In the genomic region with DNA sequence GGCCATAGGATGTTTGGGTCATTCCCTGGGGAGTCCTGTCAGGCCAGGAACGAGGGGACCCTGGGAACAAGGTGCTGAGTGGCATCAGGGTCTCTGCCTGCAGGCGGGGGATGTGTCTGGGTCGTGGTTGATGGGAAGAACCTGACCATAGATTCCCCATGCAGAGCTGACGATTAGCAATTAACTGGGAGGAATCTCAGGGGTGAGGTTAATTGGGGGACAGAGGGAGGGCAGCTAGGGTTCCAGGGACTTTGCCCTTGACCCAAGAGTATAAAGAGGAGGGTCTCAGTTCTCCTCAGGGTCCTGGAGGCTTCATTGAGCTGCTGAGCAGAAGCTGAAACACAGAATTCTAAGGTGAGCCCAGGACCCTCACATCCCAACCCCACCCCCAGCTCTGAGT, we compare ENCODE assay signal across 22 cellular contexts. TPM values are rescaled to one million over a fixed set of nuclear protein-coding genes. Genes with fewer than 3 reads are reported as not detected.
DNase-seq lines count a peak whose midpoint lies in the region; ATAC-seq and TF ChIP-seq lines count a peak whose summit lies in the region.
"Had no signal": no experiment of that assay in that cellular context is flagged by ENCODE, and none has a peak within 500 bp of the region (broad histone marks: within the 10 kb centered on the region; RNA-seq: fewer than 3 reads in every experiment).

A gene with protein sequence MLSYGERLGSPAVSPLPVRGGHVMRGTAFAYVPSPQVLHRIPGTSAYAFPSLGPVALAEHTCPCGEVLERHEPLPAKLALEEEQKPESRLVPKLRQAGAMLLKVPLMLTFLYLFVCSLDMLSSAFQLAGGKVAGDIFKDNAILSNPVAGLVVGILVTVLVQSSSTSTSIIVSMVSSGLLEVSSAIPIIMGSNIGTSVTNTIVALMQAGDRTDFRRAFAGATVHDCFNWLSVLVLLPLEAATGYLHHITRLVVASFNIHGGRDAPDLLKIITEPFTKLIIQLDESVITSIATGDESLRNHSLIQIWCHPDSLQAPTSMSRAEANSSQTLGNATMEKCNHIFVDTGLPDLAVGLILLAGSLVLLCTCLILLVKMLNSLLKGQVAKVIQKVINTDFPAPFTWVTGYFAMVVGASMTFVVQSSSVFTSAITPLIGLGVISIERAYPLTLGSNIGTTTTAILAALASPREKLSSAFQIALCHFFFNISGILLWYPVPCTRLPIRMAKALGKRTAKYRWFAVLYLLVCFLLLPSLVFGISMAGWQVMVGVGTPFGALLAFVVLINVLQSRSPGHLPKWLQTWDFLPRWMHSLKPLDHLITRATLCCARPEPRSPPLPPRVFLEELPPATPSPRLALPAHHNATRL (plus strand): TSS at position 301 of the 400 bp plus-strand sequence. CDS start 1,308 bp downstream, outside the sequence.

- H3K9me3 Mint-ChIP-seq in activated naive CD8-positive, alpha-beta T cell (ENCODE audit: low read depth) = no peaks in the 10 kb centered on the region
- no peaks in the 10 kb centered on the region for H3K9me3 Mint-ChIP-seq in activated naive CD8-positive, alpha-beta T cell treated with anti-CD3 and anti-CD28 coated beads for 36 hours
- H3K9me3 Mint-ChIP-seq in naive thymus-derived CD8-positive, alpha-beta T cell = no peaks in the 10 kb centered on the region
- H3K9me3 Mint-ChIP-seq: HFFc6 had no signal

- no peaks in the 10 kb centered on the region for H3K9me3 ChIP-seq in BLaER1 treated with 17β-estradiol and CSF1 and Interleukin-3, amounts not matched to agents 10 nM and 100 nM (replicated peaks in 1 of 11)
- H3K9me3 ChIP-seq in T-helper 17 cell (ENCODE audit: control insufficient read depth, low read length, poor library complexity, severe bottlenecking) (no peaks in the 10 kb centered on the region), ascending aorta (no peaks in the 10 kb centered on the region), WERI-Rb-1 (ENCODE audit: severe bottlenecking) (no peaks in the 10 kb centered on the region)
- H3K9me3 ChIP-seq: Caco-2 had no signal

- intact Hi-C loops in ascending aorta (cut with DNase I) = no loop called here

- H3K36me3 Mint-ChIP-seq in activated naive CD8-positive, alpha-beta T cell = no peaks in the 10 kb centered on the region
- no peaks in the 10 kb centered on the region for H3K36me3 Mint-ChIP-seq in activated naive CD8-positive, alpha-beta T cell treated with anti-CD3 and anti-CD28 coated beads for 36 hours
- no peaks in the 10 kb centered on the region for H3K36me3 Mint-ChIP-seq in T-helper 17 cell (ENCODE audit: low read depth)
- H3K36me3 Mint-ChIP-seq in naive thymus-derived CD8-positive, alpha-beta T cell = no peaks in the 10 kb centered on the region

- peaks cover 0 to 4% (median 0%) of the 10 kb centered on the region in 11 experiments; a peak in 2 of 22 replicates for H4K20me1 ChIP-seq in BLaER1 treated with 17β-estradiol and CSF1 and Interleukin-3, amounts not matched to agents 10 nM and 100 nM

- H3K4me3 Mint-ChIP-seq in activated naive CD8-positive, alpha-beta T cell = no peak within 1 kb of the TSS
- H3K4me3 Mint-ChIP-seq in activated naive CD8-positive, alpha-beta T cell treated with anti-CD3 and anti-CD28 coated beads for 36 hours = no peak within 1 kb of the TSS
- peak within 1 kb of the TSS; percentile 74 for H3K4me3 Mint-ChIP-seq in T-helper 17 cell
- peak within 1 kb of the TSS in 2 of 10 donors; percentile 3 to 40 for H3K4me3 Mint-ChIP-seq in naive thymus-derived CD8-positive, alpha-beta T cell
- H3K4me3 Mint-ChIP-seq: HFFc6 had no signal

- peaks cover 35 to 82% (median 74%) of the 10 kb centered on the region in 10 experiments for H3K4me1 ChIP-seq in BLaER1 treated with 17β-estradiol and CSF1 and Interleukin-3, amounts not matched to agents 10 nM and 100 nM
- no peaks in the 10 kb centered on the region for H3K4me1 ChIP-seq in ascending aorta

- H3K27ac ChIP-seq in BLaER1 treated with 17β-estradiol and CSF1 and Interleukin-3, amounts not matched to agents 10 nM and 100 nM = no peak within 1 kb of the TSS
- H3K27ac ChIP-seq in ascending aorta (no peak within 1 kb of the TSS), WERI-Rb-1 (no peak within 1 kb of the TSS)
- H3K27ac ChIP-seq: KMS-11 had no signal

- POLR2A ChIA-PET in naive thymus-derived CD8-positive, alpha-beta T cell (lab: Charles Lee) = interaction anchor here (0.5 to 5.5 kb wide), 6 partner anchors 13 to 75 kb away, joined by 3 to 66 read pairs (median 3); a partner anchor contains a TSS

- no peaks in the 10 kb centered on the region for H3K27me3 Mint-ChIP-seq in activated naive CD8-positive, alpha-beta T cell
- no peaks in the 10 kb centered on the region for H3K27me3 Mint-ChIP-seq in activated naive CD8-positive, alpha-beta T cell treated with anti-CD3 and anti-CD28 coated beads for 36 hours
- no peaks in the 10 kb centered on the region for H3K27me3 Mint-ChIP-seq in T-helper 17 cell
- H3K27me3 Mint-ChIP-seq in naive thymus-derived CD8-positive, alpha-beta T cell = peaks cover 0 to 2% (median 0%) of the 10 kb centered on the region in 5 donors

- peak within 1 kb of the TSS; percentile 58 for H3K27ac Mint-ChIP-seq in activated naive CD8-positive, alpha-beta T cell
- no peak within 1 kb of the TSS for H3K27ac Mint-ChIP-seq in activated naive CD8-positive, alpha-beta T cell treated with anti-CD3 and anti-CD28 coated beads for 36 hours
- peak within 1 kb of the TSS; percentile 80 for H3K27ac Mint-ChIP-seq in T-helper 17 cell
- peak within 1 kb of the TSS in 8 of 10 donors; percentile 15 to 80 (median 42) for H3K27ac Mint-ChIP-seq in naive thymus-derived CD8-positive, alpha-beta T cell
- H3K27ac Mint-ChIP-seq: HFFc6 had no signal

- H3K4me3 ChIP-seq in BLaER1 treated with 17β-estradiol and CSF1 and Interleukin-3, amounts not matched to agents 10 nM and 100 nM = no peak within 1 kb of the TSS
- no peak within 1 kb of the TSS for H3K4me3 ChIP-seq in ascending aorta
- H3K4me3 ChIP-seq in WERI-Rb-1 (ENCODE audit: low read depth, low read length) = no peak within 1 kb of the TSS

- TF ChIP-seq CTCF in ascending aorta (IDR thresholded peaks at IDR 0.05) = no peak
- TF ChIP-seq CTCF in WERI-Rb-1 (IDR thresholded peaks at IDR 0.05; ENCODE audit: low read depth, low read length) = no peak

- no peak within 1 kb of the TSS; a peak in 1 of 22 replicates for H3K9ac ChIP-seq in BLaER1 treated with 17β-estradiol and CSF1 and Interleukin-3, amounts not matched to agents 10 nM and 100 nM
- H3K9ac ChIP-seq: KMS-11 had no signal

- ATAC-seq in T-helper 17 cell = no peak
- no peak for ATAC-seq in naive thymus-derived CD8-positive, alpha-beta T cell
- ATAC-seq in GM18907 (IDR thresholded peaks at IDR 0.05; ENCODE audit: unreplicated experiment) = no peak

- H3K4me2 ChIP-seq in BLaER1 treated with 17β-estradiol and CSF1 and Interleukin-3, amounts not matched to agents 10 nM and 100 nM = peak within 1 kb of the TSS in 9 of 11 experiments; percentile 16 to 93 (median 69); a peak in 10 of 22 replicates
- H3K4me2 ChIP-seq: KMS-11 had no signal

- DNase-seq in activated naive CD8-positive, alpha-beta T cell treated with anti-CD3 and anti-CD28 coated beads for 36 hours = no peak
- DNase-seq in T-helper 17 cell = no peak
- no peak for DNase-seq in naive thymus-derived CD8-positive, alpha-beta T cell
- DNase-seq in ascending aorta (ENCODE audit: low spot score in 2 of 2) = no peak
- DNase-seq in WERI-Rb-1 = no peak
- DNase-seq: ACHN, AML-193, Caco-2, GDM1, H7, HFFc6, NCI-H1436, NCI-H1930, NCI-H226, NCI-H524 treated with DMSO at 0.1 percent for 48 hours, RPMI8226 had no signal

- peaks cover 40% of the 10 kb centered on the region for H3K4me1 Mint-ChIP-seq in activated naive CD8-positive, alpha-beta T cell (ENCODE audit: low read depth)
- peaks cover 32% of the 10 kb centered on the region for H3K4me1 Mint-ChIP-seq in activated naive CD8-positive, alpha-beta T cell treated with anti-CD3 and anti-CD28 coated beads for 36 hours
- peaks cover 39% of the 10 kb centered on the region for H3K4me1 Mint-ChIP-seq in T-helper 17 cell
- H3K4me1 Mint-ChIP-seq in naive thymus-derived CD8-positive, alpha-beta T cell = peaks cover 25 to 57% (median 48%) of the 10 kb centered on the region in 4 donors

- H3K36me3 ChIP-seq in BLaER1 treated with 17β-estradiol and CSF1 and Interleukin-3, amounts not matched to agents 10 nM and 100 nM = no peaks in the 10 kb centered on the region
- H3K36me3 ChIP-seq in ascending aorta (no peaks in the 10 kb centered on the region), WERI-Rb-1 (no peaks in the 10 kb centered on the region)

- H3K27me3 ChIP-seq in BLaER1 treated with 17β-estradiol and CSF1 and Interleukin-3, amounts not matched to agents 10 nM and 100 nM = peaks cover 0 to 10% (median 0%) of the 10 kb centered on the region in 11 experiments; a peak in 1 of 22 replicates
- H3K27me3 ChIP-seq in ascending aorta (no peaks in the 10 kb centered on the region), WERI-Rb-1 (ENCODE audit: insufficient read depth, low read depth, severe bottlenecking) (no peaks in the 10 kb centered on the region)

RNA-seq across cellular contexts. Expression of the gene that starts here (rescaled TPM):
- total RNA-seq in activated naive CD8-positive, alpha-beta T cell treated with anti-CD3 and anti-CD28 coated beads for 36 hours = not detected
- total RNA-seq in T-helper 17 cell (under 1 TPM; 0.31 to 0.40 TPM), ascending aorta (not detected)
- under 1 TPM; 0.16 to 0.25 TPM for total RNA-seq in naive thymus-derived CD8-positive, alpha-beta T cell
- not detected for polyA plus RNA-seq in naive thymus-derived CD8-positive, alpha-beta T cell
- total RNA-seq: Caco-2, Daoy, H7, HFFc6, HT-29 had no signal
